ENCODE assay signal across 1 cellular context in the genomic region with DNA sequence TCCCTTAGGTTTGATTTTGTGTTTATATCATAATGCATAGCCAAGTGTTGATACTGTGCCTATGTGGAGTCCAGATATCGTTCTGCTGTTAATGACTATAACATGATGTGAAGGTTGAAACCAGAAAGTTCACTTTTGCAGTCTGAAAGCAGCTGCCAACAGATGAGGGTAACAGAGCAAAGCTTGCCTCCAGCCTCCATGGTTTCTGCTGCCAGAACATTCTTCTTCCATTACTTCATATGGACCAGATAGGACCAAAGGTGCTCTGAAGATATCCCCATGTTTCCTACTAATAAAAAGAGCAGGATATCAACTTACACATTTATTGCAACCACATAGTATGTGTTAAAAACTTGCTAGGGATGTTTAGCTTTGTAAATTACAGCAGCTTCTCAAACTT.
TF ChIP-seq lines count a peak whose summit lies in the region.

No MANE protein-coding gene starts in this region.

TF ChIP-seq in IMR-90, 13 proteins besides CTCF, POLR2A, EP300 and RAD21 (continued from another document):
- TF ChIP-seq, protein P1, sequence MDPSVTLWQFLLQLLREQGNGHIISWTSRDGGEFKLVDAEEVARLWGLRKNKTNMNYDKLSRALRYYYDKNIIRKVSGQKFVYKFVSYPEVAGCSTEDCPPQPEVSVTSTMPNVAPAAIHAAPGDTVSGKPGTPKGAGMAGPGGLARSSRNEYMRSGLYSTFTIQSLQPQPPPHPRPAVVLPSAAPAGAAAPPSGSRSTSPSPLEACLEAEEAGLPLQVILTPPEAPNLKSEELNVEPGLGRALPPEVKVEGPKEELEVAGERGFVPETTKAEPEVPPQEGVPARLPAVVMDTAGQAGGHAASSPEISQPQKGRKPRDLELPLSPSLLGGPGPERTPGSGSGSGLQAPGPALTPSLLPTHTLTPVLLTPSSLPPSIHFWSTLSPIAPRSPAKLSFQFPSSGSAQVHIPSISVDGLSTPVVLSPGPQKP (IDR thresholded peaks at IDR 0.05; ENCODE audit: borderline replicate concordance, low read depth, low read length), result no peak
